ENCODE assay signal across 9 cellular contexts in genomic region chr16:58128181-58128631, GRCh38. TPM values are rescaled to one million over a fixed set of nuclear protein-coding genes. Genes with fewer than 3 reads are reported as not detected.
DNase-seq lines count a peak whose midpoint lies in the region; ATAC-seq, FAIRE-seq and TF ChIP-seq lines count a peak whose summit lies in the region.
"Had no signal": no experiment of that assay in that cellular context is flagged by ENCODE, and none has a peak within 500 bp of the region (broad histone marks: within the 10 kb centered on the region; RNA-seq: fewer than 3 reads in every experiment).

No MANE protein-coding gene starts in this region.

- H2BK120ac ChIP-seq in mesendoderm (ENCODE audit: low read depth, low read length): no peak overlapping the region

- no peak overlapping the region for H4K5ac ChIP-seq in mesendoderm (ENCODE audit: low read length)

- ATAC-seq in Right ventricle myocardium inferior (no peak), HG02610 (IDR thresholded peaks at IDR 0.05; ENCODE audit: unreplicated experiment) (no peak), HG02571 (IDR thresholded peaks at IDR 0.05; ENCODE audit: unreplicated experiment) (no peak)

- DNase-seq in left ventricle myocardium inferior (no peak), Right ventricle myocardium inferior (ENCODE audit: missing footprints) (no peak), bronchial epithelial cell (ENCODE audit: low read depth) (no peak), mesendoderm (no peak), uterus (no peak), NCI-H2171 (lab: John Stamatoyannopoulos, UW) (no peak)

- no peak for FAIRE-seq in bronchial epithelial cell (lab: Jason Lieb, UNC)
- FAIRE-seq: GM18507 had no signal

- peak overlapping the region; percentile 97 for H3K4me3 ChIP-seq in left ventricle myocardium inferior
- peak overlapping the region; percentile 97 for H3K4me3 ChIP-seq in bronchial epithelial cell (ENCODE audit: low read depth, low read length)
- H3K4me3 ChIP-seq in mesendoderm (ENCODE audit: low read length): peak overlapping the region; percentile 57
- peak overlapping the region; percentile 93 to 97 for H3K4me3 ChIP-seq in uterus

- H3K36me3 ChIP-seq in left ventricle myocardium inferior (no peaks in the 10 kb centered on the region), bronchial epithelial cell (ENCODE audit: control insufficient read depth, insufficient read depth, low read length) (no peaks in the 10 kb centered on the region), mesendoderm (ENCODE audit: control insufficient read depth, insufficient read depth, low read length) (no peaks in the 10 kb centered on the region), uterus (no peaks in the 10 kb centered on the region)

- H3K9ac ChIP-seq in mesendoderm (ENCODE audit: low read length): peak overlapping the region; percentile 78

- H3K9me3 ChIP-seq in left ventricle myocardium inferior (replicated peaks) (peaks cover 8% of the 10 kb centered on the region), uterus (no peaks in the 10 kb centered on the region)

- H2BK5ac ChIP-seq in mesendoderm (ENCODE audit: low read length): no peak overlapping the region

- no peak for TF ChIP-seq CTCF in left ventricle myocardium inferior (IDR thresholded peaks at IDR 0.05; ENCODE audit: borderline replicate concordance)
- TF ChIP-seq CTCF in bronchial epithelial cell (IDR thresholded peaks at IDR 0.05; ENCODE audit: insufficient read depth, low read length, severe bottlenecking): no peak
- no peak for TF ChIP-seq CTCF in uterus (IDR thresholded peaks at IDR 0.05)

- H3K4me1 ChIP-seq in left ventricle myocardium inferior (peaks cover 63% of the 10 kb centered on the region), mesendoderm (ENCODE audit: control insufficient read depth, low read depth, low read length) (peaks cover 10% of the 10 kb centered on the region), uterus (peaks cover 11 to 12% of the 10 kb centered on the region in 2 donors)

- TF ChIP-seq POLR2A in uterus (IDR thresholded peaks at IDR 0.05): no peak

- no peak overlapping the region for H3K18ac ChIP-seq in mesendoderm (ENCODE audit: low read length)

- H3K27ac ChIP-seq in left ventricle myocardium inferior (replicated peaks): peak overlapping the region; percentile 96
- no peak overlapping the region for H3K27ac ChIP-seq in mesendoderm (ENCODE audit: low read depth, low read length)
- peak overlapping the region; percentile 83 to 87 for H3K27ac ChIP-seq in uterus

- H3K56ac ChIP-seq in mesendoderm (ENCODE audit: low read length): peak overlapping the region; percentile 87

- no peaks in the 10 kb centered on the region for H3K27me3 ChIP-seq in left ventricle myocardium inferior (ENCODE audit: low read depth)
- no peaks in the 10 kb centered on the region for H3K27me3 ChIP-seq in bronchial epithelial cell (ENCODE audit: control insufficient read depth, insufficient read depth, low read length)
- H3K27me3 ChIP-seq in mesendoderm (ENCODE audit: insufficient read depth, low read length, poor library complexity): no peaks in the 10 kb centered on the region
- no peaks in the 10 kb centered on the region for H3K27me3 ChIP-seq in uterus

- no peak overlapping the region for H2BK15ac ChIP-seq in mesendoderm (replicated peaks; ENCODE audit: low read depth)

- H3K4me2 ChIP-seq in mesendoderm (ENCODE audit: low read length): peak overlapping the region; percentile 99

- H3K4ac ChIP-seq in mesendoderm (ENCODE audit: low read depth, low read length): no peak overlapping the region

- H4K8ac ChIP-seq in mesendoderm (ENCODE audit: low read depth, low read length): no peak overlapping the region

- no peak overlapping the region for H2AK5ac ChIP-seq in mesendoderm (ENCODE audit: low read length)

- H3K79me1 ChIP-seq in mesendoderm (ENCODE audit: low read length): peaks cover 16% of the 10 kb centered on the region

- no CpG with 5 or more reads among the region's 6 CpGs for WGBS in mesendoderm (ENCODE audit: extremely low coverage, insufficient coverage, low lambda C conversion rate)

- peaks cover 44% of the 10 kb centered on the region for H3K79me2 ChIP-seq in mesendoderm (ENCODE audit: control insufficient read depth, insufficient read depth, low read length)

- intact Hi-C loops in left ventricle myocardium inferior (cut with micrococcal nuclease) (loop anchor here (5.0 kb wide), 1 partner anchor 96 kb away; no protein-coding TSS in a partner anchor), Right ventricle myocardium inferior (cut with DNase I) (loop anchor here (5.0 kb wide), 2 partner anchors 69 to 231 kb away; partner anchors contain the start of gene CSNK2A2), uterus (cut with DNase I; ENCODE audit: low total_unique reads) (loop anchor here (5.0 kb wide), 1 partner anchor 106 kb away; no protein-coding TSS in a partner anchor)

- no peak overlapping the region for H3K23ac ChIP-seq in mesendoderm (ENCODE audit: low read length)

RNA-seq across cellular contexts. Expression of gene CFAP20, which starts 1.0 kb away (rescaled TPM):
- total RNA-seq in left ventricle myocardium inferior (34.5 TPM), Right ventricle myocardium inferior (34.8 TPM), bronchial epithelial cell (30.3 and 31.4 TPM in 2 replicates), uterus (10 to 100 TPM; 23.7 to 88.8 (median 59.2) TPM)
- polyA plus RNA-seq in mesendoderm (2013, experiment 1 of 2): 78.5 TPM
- polyA plus RNA-seq in mesendoderm (2013, experiment 2 of 2): 79.8 TPM
